Comparison of ENCODE assay signal across 8 cellular contexts in genomic region chr3:195147649-195148121, GRCh38.
DNase-seq lines count a peak whose midpoint lies in the region; ATAC-seq and TF ChIP-seq lines count a peak whose summit lies in the region.

No MANE protein-coding gene starts in this region.

- DNase-seq in dermis microvascular lymphatic vessel endothelial cell (ENCODE audit: low read depth in 2 of 2) (peak; percentile 75 to 95), sigmoid colon (peak; percentile 88), T-helper 9 cell (no peak), HEK293T (ENCODE audit: extremely low spot score) (no peak), caudate nucleus (lab: John Stamatoyannopoulos, UW) (no peak)

- no peaks in the 10 kb centered on the region for H3K9me3 ChIP-seq in sigmoid colon

- no peaks in the 10 kb centered on the region for H3K27me3 ChIP-seq in sigmoid colon

- H3K4me3 ChIP-seq in GM08714 (ENCODE audit: low read length) (peak overlapping the region; percentile 75), sigmoid colon (peak overlapping the region; percentile 10 to 32 (median 20))

- no peak for TF ChIP-seq CTCF in sigmoid colon (IDR thresholded peaks at IDR 0.05)

- peaks cover 0 to 41% (median 30%) of the 10 kb centered on the region in 4 donors for H3K4me1 ChIP-seq in sigmoid colon

- H3K27ac ChIP-seq in sigmoid colon (peak overlapping the region; percentile 80 to 94 (median 92)), caudate nucleus (ENCODE audit: low read depth, low read length) (no peak overlapping the region)

- H3K36me3 ChIP-seq in sigmoid colon, result no peaks in the 10 kb centered on the region

- CTCF ChIA-PET in HEK293T (lab: Yijun Ruan, JAX), result interaction anchor here (1.0 kb wide), 1 partner anchor 47 kb away, joined by 3 read pairs; no protein-coding TSS in a partner anchor

- 37 to 59% methylated on average over 19 of the region's 19 CpGs for whole genome bisulfite sequencing in sigmoid colon, 2 donors

- POLR2A ChIA-PET in HEK293T (lab: Yijun Ruan, JAX), result no interaction called here

- no peak for TF ChIP-seq POLR2A in sigmoid colon (IDR thresholded peaks at IDR 0.05)

- peak; percentile 74 for ATAC-seq in GM21360 (IDR thresholded peaks at IDR 0.05; ENCODE audit: unreplicated experiment)
- ATAC-seq in HG03571 (IDR thresholded peaks at IDR 0.05; ENCODE audit: unreplicated experiment), result peak; percentile 90

- no peak for TF ChIP-seq EP300 in sigmoid colon (IDR thresholded peaks at IDR 0.05)

- intact Hi-C loops in sigmoid colon (cut with DNase I), result no loop called here

TF ChIP-seq in HEK293T, 16 proteins besides CTCF, POLR2A, EP300 and RAD21:
- TF ChIP-seq ARNT (IDR thresholded peaks at IDR 0.05), result no peak
- TF ChIP-seq ELF4 (IDR thresholded peaks at IDR 0.05), result no peak
- no peak for TF ChIP-seq FOXK2 (IDR thresholded peaks at IDR 0.05)
- no peak for TF ChIP-seq LEF1 (IDR thresholded peaks at IDR 0.05; ENCODE audit: borderline replicate concordance)
- no peak for TF ChIP-seq L3MBTL2 (conservative IDR thresholded peaks at IDR 0.05)
- no peak for TF ChIP-seq CTBP1 (IDR thresholded peaks at IDR 0.05; ENCODE audit: borderline replicate concordance)
- no peak for TF ChIP-seq TARDBP (IDR thresholded peaks at IDR 0.05)

Comparison
In these comparisons a context has a peak if more than half of its experiments do, and no peak if none do; other contexts are left out.
1. DNase-seq: peak in dermis microvascular lymphatic vessel endothelial cell (2 of 2) and sigmoid colon (single experiment); none in T-helper 9 cell (single experiment), HEK293T (single experiment) and caudate nucleus (0 of 61).